Comparison of ENCODE assay signal across 8 cellular contexts in genomic region chr19:11813801-11814706, GRCh38. TPM values are rescaled to one million over a fixed set of nuclear protein-coding genes. Genes with fewer than 3 reads are reported as not detected.
DNase-seq lines count a peak whose midpoint lies in the region; ATAC-seq and TF ChIP-seq lines count a peak whose summit lies in the region.

Gene ZNF440, plus strand, starts transcription at chr19:11814273. Its CDS starts 175 bp downstream, at chr19:11814448.

- intact Hi-C loops in A673 (cut with micrococcal nuclease; ENCODE audit: unreplicated experiment), result loop anchor here (5.0 kb wide), 1 partner anchor 252 kb away; no protein-coding TSS in a partner anchor

- no peaks in the 10 kb centered on the region for H3K27me3 ChIP-seq in A673 (replicated peaks; ENCODE audit: insufficient read depth, low read depth, low read length, poor library complexity)
- H3K27me3 ChIP-seq in kidney epithelial cell (ENCODE audit: control insufficient read depth, insufficient read depth, low read length), result no peaks in the 10 kb centered on the region

- peak; percentile 89 for DNase-seq in A673 (ENCODE audit: low spot score)
- peak; percentile 88 for DNase-seq in NCI-H2227 (lab: John Stamatoyannopoulos, UW; ENCODE audit: unreplicated experiment)
- DNase-seq in activated CD4-positive, CD25-positive, alpha-beta regulatory T cell treated with anti-CD3 and anti-CD28 coated beads, Interleukin-2, amount 50 U/mL, for 16 hours (ENCODE audit: low read depth, low spot score), result peak; percentile 66
- DNase-seq in cerebellar nuclear complex (lab: John Stamatoyannopoulos, UW), result peak; percentile 93 to 96
- DNase-seq in kidney epithelial cell (ENCODE audit: low read depth), result peak; percentile 80
- peak; percentile 95 for DNase-seq in stimulated activated CD4-positive, alpha-beta T cell treated with anti-CD3 and anti-CD28 coated beads, Interleukin-15, amount 100 ng/mL, for 24 hours

- peak within 1 kb of the TSS; percentile 67 for H3K27ac ChIP-seq in A673 (ENCODE audit: low read depth, low read length, poor library complexity, severe bottlenecking)

- CTCF ChIA-PET in A673 (lab: Charles Lee), result interaction anchor here (1.3 kb wide), 1 partner anchor 16 kb away, joined by 5 read pairs; no protein-coding TSS in a partner anchor

- BruUV-seq in A673 (replicated peaks; lab: Mats Ljungman, UMichigan), result TSS peak; percentile 41

- no peaks in the 10 kb centered on the region for H3K4me1 ChIP-seq in A673 (ENCODE audit: insufficient read depth, low read length, poor library complexity, severe bottlenecking)

- H3K9me3 ChIP-seq in A673 (ENCODE audit: low read depth, low read length, poor library complexity, severe bottlenecking), result no peaks in the 10 kb centered on the region

- no peaks in the 10 kb centered on the region for H3K36me3 ChIP-seq in A673 (ENCODE audit: insufficient read depth, low read length, poor library complexity, severe bottlenecking)
- H3K36me3 ChIP-seq in kidney epithelial cell (ENCODE audit: control insufficient read depth, insufficient read depth, low read length), result no peaks in the 10 kb centered on the region

- peak; percentile 94 for ATAC-seq in GM18861 (IDR thresholded peaks at IDR 0.05; ENCODE audit: unreplicated experiment)
- ATAC-seq in HG03095 (IDR thresholded peaks at IDR 0.05; ENCODE audit: unreplicated experiment), result peak; percentile 91

- TF ChIP-seq CTCF in A673 (conservative IDR thresholded peaks at IDR 0.05; ENCODE audit: low read depth, low read length) (no peak), kidney epithelial cell (IDR thresholded peaks at IDR 0.05; ENCODE audit: insufficient read depth, low read length, poor library complexity, severe bottlenecking) (no peak)

- peak within 1 kb of the TSS; percentile 89 for H3K4me3 ChIP-seq in A673 (ENCODE audit: low read depth, low read length, poor library complexity, severe bottlenecking)
- H3K4me3 ChIP-seq in kidney epithelial cell (ENCODE audit: low read depth, low read length), result peak within 1 kb of the TSS; percentile 95

- POLR2A ChIA-PET in A673 (lab: Charles Lee; ENCODE audit: low non-redundant PET), result no interaction called here

RNA-seq across cellular contexts. Expression of gene ZNF440, which starts in this region (rescaled TPM):
- total RNA-seq in A673 (2021) (7.1 and 9.2 TPM in 2 replicates), kidney epithelial cell (5.1 and 5.2 TPM in 2 replicates)

Comparison
In these comparisons a context has a peak if more than half of its experiments do, and no peak if none do; other contexts are left out.
1. Peak in every context shown above with its lines: DNase-seq, ATAC-seq, H3K4me3 ChIP-seq and H3K27ac ChIP-seq.